18 cellular contexts compared by ENCODE assay signal in the genomic region with DNA sequence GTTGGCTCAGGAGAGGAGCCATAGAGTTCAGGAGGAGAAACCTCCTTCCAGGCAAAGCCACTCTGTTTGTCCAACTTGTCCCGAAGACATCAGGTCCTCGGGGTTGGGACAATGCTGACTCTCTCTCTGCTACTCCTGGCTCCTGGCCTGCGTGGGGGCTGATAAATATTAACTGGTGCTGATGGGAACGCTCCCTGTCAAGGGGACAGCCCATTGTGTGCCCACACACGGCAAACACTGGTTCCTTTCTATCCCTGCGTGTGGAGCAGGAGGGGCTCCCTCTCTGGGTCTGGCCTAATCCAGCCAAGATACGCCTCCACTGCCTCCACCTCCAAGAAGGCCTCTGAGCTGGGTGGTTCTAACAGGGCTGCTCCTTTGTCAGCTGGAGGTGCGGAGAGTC. TPM values are rescaled to one million over a fixed set of nuclear protein-coding genes. Genes with fewer than 3 reads are reported as not detected.
DNase-seq lines count a peak whose midpoint lies in the region; ATAC-seq lines count a peak whose summit lies in the region.
"Had no signal": no experiment of that assay in that cellular context is flagged by ENCODE, and none has a peak within 500 bp of the region (broad histone marks: within the 10 kb centered on the region; RNA-seq: fewer than 3 reads in every experiment).

No MANE protein-coding gene starts in this region.

- H3K27ac Mint-ChIP-seq in T-cell: no peak overlapping the region
- H3K27ac Mint-ChIP-seq: CD4-positive, alpha-beta T cell had no signal

- CTCF ChIA-PET in T-cell (lab: Charles Lee): no interaction called here

- DNase-seq in COLO829 (ENCODE audit: low spot score) (peak; percentile 38), medulla oblongata (ENCODE audit: extremely low spot score) (peak; percentile 27), substantia nigra (lab: John Stamatoyannopoulos, UW) (peak in 33 of 49 donors; percentile 9 to 77 (median 43)), T-cell (no peak), foreskin melanocyte (no peak)
- DNase-seq: Calu3; CD4-positive, alpha-beta T cell; DMS79; NCI-H1105 treated with DMSO at 0.1 percent for 48 hours; NCI-H187; NCI-H446; OCI-M1; RPMI8226; SIG-M5 had no signal

- H3K27ac ChIP-seq in cingulate gyrus (ENCODE audit: low read depth, low read length) (peak overlapping the region; percentile 92), substantia nigra (ENCODE audit: low read depth, low read length, poor library complexity, severe bottlenecking) (peak overlapping the region; percentile 89)
- H3K27ac ChIP-seq: HL-60 had no signal

- peaks cover 3% of the 10 kb centered on the region for H3K36me3 Mint-ChIP-seq in T-cell

- ATAC-seq in HG03095 (IDR thresholded peaks at IDR 0.05; ENCODE audit: unreplicated experiment): no peak
- no peak for ATAC-seq in T-cell (replicated peaks in 1 of 4)
- ATAC-seq in GM18868 (IDR thresholded peaks at IDR 0.05; ENCODE audit: unreplicated experiment): no peak

- H3K27me3 Mint-ChIP-seq in T-cell: peaks cover 3 to 8% of the 10 kb centered on the region in 2 donors

- H3K4me1 Mint-ChIP-seq in T-cell: peaks cover 20 to 28% (median 22%) of the 10 kb centered on the region in 3 donors

- no peaks in the 10 kb centered on the region for H3K9me3 Mint-ChIP-seq in T-cell
- H3K9me3 Mint-ChIP-seq: CD4-positive, alpha-beta T cell had no signal

- POLR2A ChIA-PET in T-cell (lab: Charles Lee): no interaction called here

- no peak overlapping the region for H3K4me3 Mint-ChIP-seq in T-cell
- H3K4me3 Mint-ChIP-seq: CD4-positive, alpha-beta T cell had no signal

RNA-seq across cellular contexts. Expression of gene KIF19, which starts 4.4 kb away (rescaled TPM):
- 1 to 10 TPM in 1 of 5 donors, under 1 TPM in 4; 0.20 to 2.0 (median 0.53) TPM for total RNA-seq in T-cell
- total RNA-seq: Calu3 had no signal

RNA-seq across cellular contexts. Expression of gene BTBD17, which starts 31.2 kb away (rescaled TPM):
- total RNA-seq in T-cell: under 1 TPM in 1 of 5 donors, not detected in 4; 0.26 TPM
- total RNA-seq: Calu3; CD4-positive, alpha-beta T cell had no signal

RNA-seq across cellular contexts. Expression of gene GPR142, which starts 36.9 kb away (rescaled TPM):
- total RNA-seq in T-cell: not detected
- total RNA-seq: Calu3; CD4-positive, alpha-beta T cell had no signal

RNA-seq across cellular contexts. Expression of gene DNAI2, which starts 56.4 kb away (rescaled TPM):
- 1 to 10 TPM in 4 of 5 donors, under 1 TPM in 1; 0.80 to 5.3 (median 1.7) TPM for total RNA-seq in T-cell
- total RNA-seq: Calu3 had no signal

Comparison
In these comparisons a context has a peak if more than half of its experiments do, and no peak if none do; other contexts are left out.
1. DNase-seq: peak in COLO829 (single experiment), medulla oblongata (single experiment) and substantia nigra (33 of 49); none in T-cell (0 of 34) and foreskin melanocyte (single experiment).